Comparison of ENCODE assay signal across 20 cellular contexts in the genomic region with DNA sequence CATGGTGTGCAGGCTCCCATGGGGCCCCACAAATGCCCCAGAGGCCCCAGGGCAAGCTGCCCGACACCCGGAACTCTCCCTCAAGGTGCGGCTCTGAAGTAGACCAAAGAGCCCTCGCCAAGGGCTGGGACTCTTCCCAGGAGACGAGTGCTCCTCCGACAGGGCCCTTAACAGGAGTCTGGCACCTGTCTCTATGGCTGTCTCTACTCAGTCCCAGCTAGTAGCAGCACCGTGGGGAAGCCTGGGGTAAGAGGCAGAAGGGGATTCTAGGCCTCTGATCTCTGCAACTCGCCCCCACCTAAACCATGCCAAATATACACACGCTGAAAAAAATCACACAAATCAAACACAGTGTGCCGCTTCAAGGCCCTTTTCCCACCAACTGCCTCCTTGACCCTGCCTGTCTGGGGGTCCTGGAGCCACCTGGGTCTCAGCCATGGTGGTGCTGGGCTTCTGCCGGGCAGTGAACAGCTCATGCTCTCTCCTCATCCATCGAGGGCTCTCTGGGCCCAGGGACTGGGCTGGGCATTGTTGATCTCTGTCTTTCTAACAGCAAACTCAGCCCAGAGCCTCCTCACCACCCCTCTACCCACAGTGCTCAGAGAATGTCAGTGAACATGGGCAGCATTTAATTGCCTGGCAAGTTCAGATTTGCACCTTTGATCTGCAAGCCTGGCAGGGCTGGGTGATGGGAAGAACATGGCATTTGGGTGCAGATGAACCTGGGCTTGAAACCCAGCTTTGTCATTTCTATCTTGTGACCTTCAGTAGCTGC. TPM values are rescaled to one million over a fixed set of nuclear protein-coding genes. Genes with fewer than 3 reads are reported as not detected.
DNase-seq lines count a peak whose midpoint lies in the region; ATAC-seq, FAIRE-seq and TF ChIP-seq lines count a peak whose summit lies in the region.
"Had no signal": no experiment of that assay in that cellular context is flagged by ENCODE, and none has a peak within 500 bp of the region (broad histone marks: within the 10 kb centered on the region; RNA-seq: fewer than 3 reads in every experiment).

No MANE protein-coding gene starts in this region.

- H3K27ac ChIP-seq in RWPE1 = peak overlapping the region; percentile 99
- peak overlapping the region; percentile 95 to 96 for H3K27ac ChIP-seq in esophagus (ENCODE audit: low read depth in 2 of 2, low read length in 1 of 2)
- no peak overlapping the region for H3K27ac ChIP-seq in mesenchymal stem cell (ENCODE audit: low read length, poor library complexity, severe bottlenecking)
- H3K27ac ChIP-seq in small intestine (ENCODE audit: low read depth in 1 of 2, low read length in 1 of 2) = peak overlapping the region; percentile 83 to 90
- H3K27ac ChIP-seq in heart left ventricle = no peak overlapping the region
- H3K27ac ChIP-seq: C4-2B had no signal

- peak overlapping the region; percentile 14 for H2AK5ac ChIP-seq in mesenchymal stem cell (ENCODE audit: low read length, severe bottlenecking)

- H3K9ac ChIP-seq in mesenchymal stem cell (ENCODE audit: low read length) = no peak overlapping the region

- CTCF ChIA-PET in RWPE1 (lab: Yijun Ruan, JAX) = interaction anchor here (1.3 to 2.8 kb wide), 4 partner anchors 47 to 113 kb away, joined by 4 to 12 read pairs (median 6); partner anchors contain the start of gene SDC1

- no peak overlapping the region for H2BK12ac ChIP-seq in mesenchymal stem cell (ENCODE audit: low read length in 2 of 2)

- no peak overlapping the region for H3K4me3 ChIP-seq in esophagus (ENCODE audit: low read depth in 1 of 2, low read length in 2 of 2)
- no peak overlapping the region for H3K4me3 ChIP-seq in mesenchymal stem cell (ENCODE audit: insufficient read depth in 1 of 2, low read depth in 1 of 2, low read length in 2 of 2)
- H3K4me3 ChIP-seq in small intestine (ENCODE audit: low read depth in 1 of 2, low read length in 2 of 2) = no peak overlapping the region
- no peak overlapping the region for H3K4me3 ChIP-seq in heart left ventricle
- H3K4me3 ChIP-seq: K562 had no signal

- H3K4me2 ChIP-seq in mesenchymal stem cell (ENCODE audit: low read length, poor library complexity, severe bottlenecking) = no peak overlapping the region

- H2BK5ac ChIP-seq in mesenchymal stem cell (ENCODE audit: low read depth, low read length, poor library complexity, severe bottlenecking) = no peak overlapping the region

- no peak for TF ChIP-seq CTCF in RWPE1 (conservative IDR thresholded peaks at IDR 0.05; ENCODE audit: low read depth)
- TF ChIP-seq CTCF in heart left ventricle (IDR thresholded peaks at IDR 0.05) = no peak

- no peak for DNase-seq in RWPE1 (ENCODE audit: low spot score)
- DNase-seq in mesenchymal stem cell = no peak
- peak; percentile 55 for DNase-seq in small intestine
- DNase-seq in NCI-H446 (lab: John Stamatoyannopoulos, UW) = no peak
- DNase-seq in heart left ventricle = no peak
- DNase-seq in cerebellar nuclear complex (lab: John Stamatoyannopoulos, UW) = no peak
- DNase-seq: activated CD4-positive, CD25-positive, alpha-beta regulatory T cell treated with anti-CD3 and anti-CD28 coated beads, Interleukin-2, amount 50 U/mL, for 72 hours; activated CD8-positive, alpha-beta T cell treated with anti-CD3 and anti-CD28 coated beads, Interleukin-2, amount 10 ng/mL, durations not matched to agents 7 days and 5 days; activated gamma-delta T cell; activated naive CD8-positive, alpha-beta T cell treated with anti-CD3 and anti-CD28 coated beads, Interleukin-2, amount 50 U/mL, for 24 hours; effector memory CD8-positive, alpha-beta T cell; NCI-H1436; NCI-H69 had no signal

- WGBS in esophagus, 2 donors = 53 to 56% methylated on average over 12 of the region's 12 CpGs
- WGBS in mesenchymal stem cell = 91% methylated on average over 12 of the region's 12 CpGs
- WGBS in small intestine, 3 donors = 35 to 69% (median 51%) methylated on average over 12 of the region's 12 CpGs
- 85 to 90% (median 86%) methylated on average over 12 of the region's 12 CpGs for WGBS in heart left ventricle, 4 donors

- ATAC-seq in GM18517 (IDR thresholded peaks at IDR 0.05; ENCODE audit: unreplicated experiment) (no peak), heart left ventricle (no peak)
- ATAC-seq: activated CD8-positive, alpha-beta T cell treated with anti-CD3 and anti-CD28 coated beads, Interleukin-2, amount 10 ng/mL, durations not matched to agents 7 days and 5 days; activated naive CD8-positive, alpha-beta T cell treated with anti-CD3 and anti-CD28 coated beads, Interleukin-2, amount 50 U/mL, for 24 hours; effector memory CD8-positive, alpha-beta T cell; K562 had no signal

- TF ChIP-seq POLR2A in heart left ventricle (IDR thresholded peaks at IDR 0.05) = no peak

- H2BK120ac ChIP-seq in mesenchymal stem cell (ENCODE audit: low read depth, low read length) = no peak overlapping the region

- H3K27me3 ChIP-seq in esophagus (ENCODE audit: control insufficient read depth in 1 of 2, insufficient read depth in 2 of 2, low read length in 2 of 2) (no peaks in the 10 kb centered on the region), mesenchymal stem cell (ENCODE audit: control insufficient read depth in 1 of 2, insufficient read depth in 1 of 2, low read length in 2 of 2) (no peaks in the 10 kb centered on the region), small intestine (ENCODE audit: control insufficient read depth in 2 of 2, insufficient read depth in 2 of 2, low read length in 2 of 2) (no peaks in the 10 kb centered on the region), heart left ventricle (no peaks in the 10 kb centered on the region)

- POLR2A ChIA-PET in RWPE1 (lab: Yijun Ruan, JAX; ENCODE audit: low non-redundant PET) = interaction anchor here (0.7 kb wide), 1 partner anchor 69 kb away, joined by 3 read pairs; no protein-coding TSS in a partner anchor

- H3K18ac ChIP-seq in mesenchymal stem cell (ENCODE audit: low read depth in 1 of 2, low read length in 2 of 2) = no peak overlapping the region

- no peak overlapping the region for H3K4ac ChIP-seq in mesenchymal stem cell (ENCODE audit: low read depth in 1 of 2, low read length in 2 of 2)

- no peak overlapping the region for H2AFZ ChIP-seq in mesenchymal stem cell (ENCODE audit: low read depth, low read length)

- peaks cover 3% of the 10 kb centered on the region for H3K79me1 ChIP-seq in mesenchymal stem cell (replicated peaks; ENCODE audit: low read length, poor library complexity, severe bottlenecking)

- no peaks in the 10 kb centered on the region for H3K36me3 ChIP-seq in esophagus (ENCODE audit: control insufficient read depth in 2 of 2, insufficient read depth in 2 of 2, low read length in 1 of 2)
- no peaks in the 10 kb centered on the region for H3K36me3 ChIP-seq in mesenchymal stem cell (ENCODE audit: control insufficient read depth in 1 of 2, insufficient read depth in 2 of 2, low read depth in 1 of 2, low read length in 2 of 2)
- H3K36me3 ChIP-seq in small intestine (ENCODE audit: control insufficient read depth in 2 of 2, insufficient read depth in 2 of 2, low read length in 2 of 2) = no peaks in the 10 kb centered on the region
- H3K36me3 ChIP-seq in heart left ventricle = no peaks in the 10 kb centered on the region

- H3K4me1 ChIP-seq in esophagus (ENCODE audit: control insufficient read depth in 2 of 2, insufficient read depth in 2 of 2, low read length in 1 of 2) (peaks cover 3 to 32% of the 10 kb centered on the region in 2 donors), mesenchymal stem cell (ENCODE audit: control insufficient read depth, insufficient read depth, low read depth, low read length) (peaks cover 28% of the 10 kb centered on the region), small intestine (ENCODE audit: control insufficient read depth in 2 of 2, insufficient read depth in 1 of 2, low read depth in 1 of 2, low read length in 1 of 2) (peaks cover 0 to 7% of the 10 kb centered on the region in 2 donors), heart left ventricle (no peaks in the 10 kb centered on the region)

- no peak overlapping the region for H3K23ac ChIP-seq in mesenchymal stem cell (ENCODE audit: low read length in 2 of 2)

- intact Hi-C loops in heart left ventricle (cut with DNase I) = loop anchor here in 1 of 10 donors (5.0 kb wide), 1 partner anchor 479 kb away; no protein-coding TSS in a partner anchor

- no peaks in the 10 kb centered on the region for H3K9me3 ChIP-seq in esophagus (ENCODE audit: control insufficient read depth in 2 of 2, insufficient read depth in 1 of 2, low read depth in 1 of 2, low read length in 1 of 2)
- H3K9me3 ChIP-seq in mesenchymal stem cell (ENCODE audit: control insufficient read depth, low read length) = no peaks in the 10 kb centered on the region
- H3K9me3 ChIP-seq in small intestine (ENCODE audit: control insufficient read depth, low read depth) = no peaks in the 10 kb centered on the region
- no peaks in the 10 kb centered on the region for H3K9me3 ChIP-seq in heart left ventricle

- H2BK15ac ChIP-seq in mesenchymal stem cell (ENCODE audit: low read depth, poor library complexity, severe bottlenecking) = no peak overlapping the region

- no peak overlapping the region for H4K8ac ChIP-seq in mesenchymal stem cell (ENCODE audit: low read length)

- no peak overlapping the region for H3K14ac ChIP-seq in mesenchymal stem cell (ENCODE audit: low read length in 2 of 2)

- no peak overlapping the region for H4K91ac ChIP-seq in mesenchymal stem cell (ENCODE audit: low read length)

- FAIRE-seq in small intestine (lab: Jason Lieb, UNC) = no peak
- FAIRE-seq: colon, GM18507, K562 had no signal

RNA-seq across cellular contexts. Expression of gene SDC1, which starts 46.3 kb away (rescaled TPM):
- 100 to 1,000 TPM; 239 to 334 TPM for polyA plus RNA-seq in esophagus
- polyA plus RNA-seq in mesenchymal stem cell (2013, experiment 1 of 2) = 8.4 TPM
- 6.9 TPM for polyA plus RNA-seq in mesenchymal stem cell (2013, experiment 2 of 2)
- polyA plus RNA-seq in small intestine = 10 to 100 TPM; 36.9 to 89.9 (median 38.9) TPM
- 1 to 10 TPM in 1 of 9 donors, under 1 TPM in 7, not detected in 1; 0.20 to 2.2 (median 0.39) TPM for total RNA-seq in heart left ventricle
- under 1 TPM; 0.15 to 0.28 TPM for polyA plus RNA-seq in heart left ventricle
- total RNA-seq: activated CD8-positive, alpha-beta T cell treated with anti-CD3 and anti-CD28 coated beads, Interleukin-2, amount 10 ng/mL, durations not matched to agents 7 days and 5 days; mononuclear cell had no signal

Comparison
In these comparisons a context has a peak if more than half of its experiments do, and no peak if none do; other contexts are left out.
1. H3K27ac ChIP-seq: peak in RWPE1 (single experiment), esophagus (2 of 2) and small intestine (2 of 2); none in mesenchymal stem cell (single experiment) and heart left ventricle (0 of 12).
2. RNA of gene SDC1, which starts 46.3 kb away (polyA plus RNA-seq): 239 to 334 TPM in esophagus and 36.9 to 89.9 TPM in small intestine; 0.15 to 0.28 TPM in heart left ventricle; every median in the first group is over 10 times any median in the second.